Comparison of ENCODE assay signal across 33 cellular contexts in genomic region chr3:181764544-181764943, GRCh38. TPM values are rescaled to one million over a fixed set of nuclear protein-coding genes. Genes with fewer than 3 reads are reported as not detected.
A peak's percentile ranks its signal among the peaks of the same experiment; 100 is the strongest.
DNase-seq lines count a peak whose midpoint lies in the region; ATAC-seq and TF ChIP-seq lines count a peak whose summit lies in the region.
"Had no signal": no experiment of that assay in that cellular context is flagged by ENCODE, and none has a peak within 500 bp of the region (broad histone marks: within the 10 kb centered on the region; RNA-seq: fewer than 3 reads in every experiment).

No MANE protein-coding gene starts in this region.

- H3K27ac Mint-ChIP-seq in WTC11, result no peak overlapping the region
- H3K27ac Mint-ChIP-seq in CD4-positive, alpha-beta T cell, result no peak overlapping the region
- H3K27ac Mint-ChIP-seq: B cell; CD14-positive monocyte; CD4-positive, alpha-beta memory T cell; CD4-positive, CD25-positive, alpha-beta regulatory T cell; CD8-positive, alpha-beta memory T cell; CD8-positive, alpha-beta T cell had no signal

- H3K9ac ChIP-seq in OCI-LY1 (ENCODE audit: low read length), result no peak overlapping the region
- H3K9ac ChIP-seq: BLaER1; BLaER1 treated with 17β-estradiol and CSF1 and Interleukin-3, amounts not matched to agents 10 nM and 100 nM had no signal

- H4K20me1 ChIP-seq in OCI-LY1 (ENCODE audit: insufficient read depth, low read length), result no peaks in the 10 kb centered on the region
- H4K20me1 ChIP-seq: BLaER1; BLaER1 treated with 17β-estradiol and CSF1 and Interleukin-3, amounts not matched to agents 10 nM and 100 nM had no signal

- H3K9me2 ChIP-seq in OCI-LY1 (ENCODE audit: low read depth, low read length), result no peaks in the 10 kb centered on the region

- H3K4me3 Mint-ChIP-seq in WTC11, result no peak overlapping the region
- H3K4me3 Mint-ChIP-seq in CD4-positive, alpha-beta T cell, result no peak overlapping the region
- H3K4me3 Mint-ChIP-seq: B cell; CD14-positive monocyte; CD4-positive, alpha-beta memory T cell; CD4-positive, CD25-positive, alpha-beta regulatory T cell; CD8-positive, alpha-beta memory T cell; CD8-positive, alpha-beta T cell had no signal

- H3K4me1 Mint-ChIP-seq in WTC11, result peaks cover 24% of the 10 kb centered on the region
- no peaks in the 10 kb centered on the region for H3K4me1 Mint-ChIP-seq in CD4-positive, alpha-beta T cell (ENCODE audit: low read depth)
- H3K4me1 Mint-ChIP-seq: B cell; CD14-positive monocyte; CD4-positive, alpha-beta memory T cell; CD4-positive, CD25-positive, alpha-beta regulatory T cell; CD8-positive, alpha-beta memory T cell had no signal

- no peak for ATAC-seq in WTC11
- ATAC-seq in CD4-positive, alpha-beta T cell (ENCODE audit: poor library complexity), result no peak
- no peak for ATAC-seq in GM19328 (IDR thresholded peaks at IDR 0.05; ENCODE audit: unreplicated experiment)
- ATAC-seq in GM21576 (IDR thresholded peaks at IDR 0.05; ENCODE audit: unreplicated experiment), result no peak
- ATAC-seq: A549; CD8-positive, alpha-beta T cell had no signal

- intact Hi-C loops in CD4-positive, alpha-beta T cell (cut with DNase I, micrococcal nuclease), result no loop called here

- no peak overlapping the region for H3K4me2 ChIP-seq in OCI-LY1 (ENCODE audit: low read length)
- H3K4me2 ChIP-seq: A549, BLaER1 had no signal

- CTCF ChIA-PET in HEK293 (lab: Yijun Ruan, JAX) (no interaction called here), WTC11 (lab: Charles Lee) (no interaction called here)
- CTCF ChIA-PET in CD4-positive, alpha-beta T cell (lab: Charles Lee), result no interaction called here

- H3K36me3 Mint-ChIP-seq in WTC11, result no peaks in the 10 kb centered on the region
- H3K36me3 Mint-ChIP-seq in CD4-positive, alpha-beta T cell (ENCODE audit: low read depth), result no peaks in the 10 kb centered on the region
- H3K36me3 Mint-ChIP-seq: CD14-positive monocyte; CD4-positive, alpha-beta memory T cell; CD4-positive, CD25-positive, alpha-beta regulatory T cell; CD8-positive, alpha-beta memory T cell; CD8-positive, alpha-beta T cell had no signal

- H3K4me1 ChIP-seq in HEK293 (ENCODE audit: control insufficient read depth, insufficient read depth, low read length) (no peaks in the 10 kb centered on the region; the same call in 1 of the 2 replicates), OCI-LY1 (ENCODE audit: insufficient read depth, low read length, severe bottlenecking) (peaks cover 48% of the 10 kb centered on the region)
- H3K4me1 ChIP-seq: A549, BE2C, BLaER1, Caco-2 had no signal

- DNase-seq in NCI-H69 (lab: John Stamatoyannopoulos, UW), result peak; percentile 24
- no peak for DNase-seq in WTC11 (ENCODE audit: low spot score)
- no peak for DNase-seq in germinal center (ENCODE audit: low spot score)
- no peak for DNase-seq in CD4-positive, alpha-beta T cell
- DNase-seq: 8988T; ACHN; AML-193; BE2C; C1 segment of cervical spinal cord; Caco-2; Calu3; CD4-positive, alpha-beta memory T cell; CD4-positive, CD25-positive, alpha-beta regulatory T cell; CD8-positive, alpha-beta memory T cell; CD8-positive, alpha-beta T cell; COR-L47; DMS 273 treated with DMSO at 0.1 percent for 48 hours; DMS153; DMS79; DMS79 treated with DMSO at 0.1 percent for 48 hours; DND-41; EL had no signal

- no peaks in the 10 kb centered on the region for H3K27me3 ChIP-seq in OCI-LY1 (ENCODE audit: insufficient read depth, low read length)
- no peaks in the 10 kb centered on the region for H3K27me3 ChIP-seq in CD4-positive, alpha-beta T cell (ENCODE audit: control insufficient read depth, insufficient read depth, low read length)
- H3K27me3 ChIP-seq: BE2C; BLaER1; BLaER1 treated with 17β-estradiol and CSF1 and Interleukin-3, amounts not matched to agents 10 nM and 100 nM had no signal

- H3K9me3 Mint-ChIP-seq in WTC11, result no peaks in the 10 kb centered on the region
- H3K9me3 Mint-ChIP-seq in CD4-positive, alpha-beta T cell, result no peaks in the 10 kb centered on the region
- H3K9me3 Mint-ChIP-seq: CD8-positive, alpha-beta T cell had no signal

- H3K27me3 Mint-ChIP-seq in WTC11 (ENCODE audit: low read depth), result no peaks in the 10 kb centered on the region
- H3K27me3 Mint-ChIP-seq in CD4-positive, alpha-beta T cell, result peaks cover 10% of the 10 kb centered on the region
- H3K27me3 Mint-ChIP-seq: CD4-positive, CD25-positive, alpha-beta regulatory T cell; CD8-positive, alpha-beta memory T cell had no signal

- POLR2A ChIA-PET in HEK293 (lab: Yijun Ruan, JAX), result no interaction called here
- POLR2A ChIA-PET in WTC11 (lab: Charles Lee), result no interaction called here
- POLR2A ChIA-PET in CD4-positive, alpha-beta T cell (lab: Charles Lee), result no interaction called here

- H3K9me3 ChIP-seq in HEK293 (ENCODE audit: control insufficient read depth, insufficient read depth, low read depth, low read length), result no peaks in the 10 kb centered on the region
- H3K9me3 ChIP-seq in OCI-LY1 (ENCODE audit: low read length), result no peaks in the 10 kb centered on the region
- H3K9me3 ChIP-seq in CD4-positive, alpha-beta T cell (ENCODE audit: control insufficient read depth, low read length), result no peaks in the 10 kb centered on the region
- H3K9me3 ChIP-seq: A549; BE2C; BLaER1; BLaER1 treated with 17β-estradiol and CSF1 and Interleukin-3, amounts not matched to agents 10 nM and 100 nM; Caco-2 had no signal

- H3K79me2 ChIP-seq in OCI-LY1 (ENCODE audit: insufficient read depth, low read length), result no peaks in the 10 kb centered on the region

- no peak overlapping the region for H2AFZ ChIP-seq in OCI-LY1 (ENCODE audit: low read length)

- no peaks in the 10 kb centered on the region for H3K36me3 ChIP-seq in HEK293 (ENCODE audit: control insufficient read depth in 2 of 2, insufficient read depth in 1 of 2, low read length in 2 of 2)
- no peaks in the 10 kb centered on the region for H3K36me3 ChIP-seq in OCI-LY1 (ENCODE audit: insufficient read depth, low read length)
- H3K36me3 ChIP-seq: BE2C; BLaER1; BLaER1 treated with 17β-estradiol and CSF1 and Interleukin-3, amounts not matched to agents 10 nM and 100 nM had no signal

- H3F3A ChIP-seq in OCI-LY1 (ENCODE audit: insufficient read depth, low read length), result no peaks in the 10 kb centered on the region

- H3K27ac ChIP-seq in HEK293 (ENCODE audit: extremely low read depth, low read depth, low read length) (no peak overlapping the region), OCI-LY1 (ENCODE audit: low read depth, low read length, poor library complexity, severe bottlenecking) (peak overlapping the region; percentile 52)
- H3K27ac ChIP-seq in CD4-positive, alpha-beta T cell (ENCODE audit: low read depth, low read length), result no peak overlapping the region
- H3K27ac ChIP-seq: 22Rv1, A549, BLaER1, C4-2B had no signal

- TF ChIP-seq CTCF in HEK293 (tag by site-specific recombination; IDR thresholded peaks at IDR 0.05), result no peak
- no peak for TF ChIP-seq CTCF in OCI-LY1 (IDR thresholded peaks at IDR 0.05; ENCODE audit: low read length)
- TF ChIP-seq CTCF in WTC11 (IDR thresholded peaks at IDR 0.05), result no peak
- no peak for TF ChIP-seq CTCF in CD4-positive, alpha-beta T cell (IDR thresholded peaks at IDR 0.05)

- H3K4me3 ChIP-seq in HEK293 (ENCODE audit: low read depth, low read length), result no peak overlapping the region
- H3K4me3 ChIP-seq in OCI-LY1 (ENCODE audit: low read depth, low read length, poor library complexity, severe bottlenecking), result no peak overlapping the region
- H3K4me3 ChIP-seq: A549; BLaER1; BLaER1 treated with 17β-estradiol and CSF1 and Interleukin-3, amounts not matched to agents 10 nM and 100 nM had no signal

TF ChIP-seq in HEK293, 187 proteins besides CTCF, POLR2A, EP300 and RAD21:
- TF ChIP-seq ZNF549 (tag by site-specific recombination; IDR thresholded peaks at IDR 0.05) (no peak), ZNF521 (tag by site-specific recombination; IDR thresholded peaks at IDR 0.05) (no peak), ZNF121 (tag by site-specific recombination; IDR thresholded peaks at IDR 0.05) (0 out of 2 replicates have a peak, but pooled peaks have one; percentile 37)

TF ChIP-seq in WTC11, 78 proteins besides CTCF, POLR2A, EP300 and RAD21:
- TF ChIP-seq HMGA2 (CRISPR knock-in tag; IDR thresholded peaks at IDR 0.05) (no peak), ZNF425 (CRISPR knock-in tag; conservative IDR thresholded peaks at IDR 0.05) (no peak), ZNF121 (CRISPR knock-in tag; IDR thresholded peaks at IDR 0.05) (peak; percentile 93)

RNA-seq across cellular contexts. Expression of gene SOX2, which starts 52.8 kb away (rescaled TPM):
- total RNA-seq in WTC11 (2021), result 189 to 245 TPM (median 239 TPM) in 3 replicates
- not detected for total RNA-seq in CD4-positive, alpha-beta T cell
- total RNA-seq: B cell; CD4-positive, alpha-beta memory T cell; CD4-positive, CD25-positive, alpha-beta regulatory T cell; CD8-positive, alpha-beta memory T cell; CD8-positive, alpha-beta T cell had no signal

Comparison
In these comparisons a context has a peak if more than half of its experiments do, and no peak if none do; other contexts are left out.
1. RNA of gene SOX2, which starts 52.8 kb away (total RNA-seq): 189 to 245 TPM in WTC11; not detected in CD4-positive, alpha-beta T cell; every median in the first group is over 100 times any median in the second.
2. Of the 8 proteins assayed by ChIP-seq in both HEK293 and WTC11: peak only in HEK293: none; only in WTC11: none; in both: ZNF121; in neither: 7.